24 cellular contexts compared by ENCODE assay signal in the genomic region with DNA sequence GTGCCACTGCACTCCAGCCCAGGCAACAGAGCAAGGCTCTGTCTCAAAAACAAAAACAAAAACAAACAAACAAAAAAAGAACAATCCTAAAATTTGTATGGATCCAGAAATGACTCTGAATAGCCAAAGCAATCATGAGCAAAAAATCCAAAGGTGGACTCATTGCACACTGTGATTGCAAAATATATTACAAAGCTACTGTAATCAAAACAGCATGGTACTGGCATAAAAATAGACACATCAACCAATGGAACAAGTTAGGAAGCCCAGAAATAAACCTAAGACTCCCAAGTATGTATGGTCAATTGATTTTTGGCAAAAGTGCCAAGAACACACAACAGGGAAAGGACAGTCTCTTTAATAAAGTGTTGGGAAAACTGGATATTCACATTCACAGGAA.
"Had no signal": no experiment of that assay in that cellular context is flagged by ENCODE, and none has a peak within 500 bp of the region (broad histone marks: within the 10 kb centered on the region; RNA-seq: fewer than 3 reads in every experiment).

No MANE protein-coding gene starts in this region.

- H3K4me1 ChIP-seq: colonic mucosa, esophagus muscularis mucosa, gastrocnemius medialis, heart right ventricle, left lung, lower lobe of right lung had no signal

- H3K4me3 ChIP-seq: colonic mucosa, esophagus muscularis mucosa, gastrocnemius medialis, heart right ventricle, left lung, lower lobe of right lung, mucosa of descending colon had no signal

- H3K27me3 ChIP-seq: colonic mucosa, esophagus muscularis mucosa, gastrocnemius medialis, heart right ventricle, left lung had no signal

- H3K36me3 ChIP-seq: colonic mucosa, lower lobe of right lung had no signal

- DNase-seq: colonic mucosa; cortex of kidney; effector CD8-positive, alpha-beta T cell; effector memory CD8-positive, alpha-beta T cell; endodermal cell; foreskin melanocyte; gastrocnemius medialis; glutamatergic neuron; head of caudate nucleus; heart right ventricle; hippocampal formation; left cardiac atrium; left lung; left ventricle myocardium superior; lower lobe of right lung; mesenchymal stem cell; mucosa of descending colon; naive B cell; naive thymus-derived CD8-positive, alpha-beta T cell had no signal

- H3K9me3 ChIP-seq: colonic mucosa had no signal

- ATAC-seq: effector memory CD8-positive, alpha-beta T cell; gastrocnemius medialis; heart right ventricle; left cardiac atrium; left lung; left ventricle myocardium superior; lower lobe of right lung; mucosa of descending colon; naive thymus-derived CD8-positive, alpha-beta T cell had no signal

- FAIRE-seq: endometrium, endothelial cell of umbilical vein, islet of Langerhans, keratinocyte had no signal

- H3K27ac ChIP-seq: colonic mucosa, esophagus muscularis mucosa, gastrocnemius medialis, heart right ventricle, left lung, lower lobe of right lung had no signal
